ENCODE assay signal across 34 cellular contexts in the genomic region with DNA sequence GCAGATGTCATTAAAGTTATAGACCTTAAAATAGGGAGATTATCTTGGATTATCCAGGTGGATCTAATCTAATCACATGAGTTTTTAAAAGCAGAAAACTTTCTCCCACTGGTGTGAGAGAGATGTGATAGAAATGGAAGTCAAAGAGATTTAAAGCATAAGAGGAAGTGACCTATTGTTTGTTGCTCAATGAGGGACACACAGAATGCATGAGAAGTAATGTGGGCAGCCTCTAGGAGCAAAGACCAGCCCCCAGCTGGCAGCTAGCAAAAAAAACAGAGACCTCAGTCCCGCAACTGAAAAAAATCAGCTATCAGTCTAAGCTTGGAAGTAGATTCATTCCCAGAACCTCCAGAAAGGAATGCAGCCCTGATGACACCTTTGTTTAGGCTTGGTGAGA. TPM values are rescaled to one million over a fixed set of nuclear protein-coding genes. Genes with fewer than 3 reads are reported as not detected.
"Had no signal": no experiment of that assay in that cellular context is flagged by ENCODE, and none has a peak within 500 bp of the region (broad histone marks: within the 10 kb centered on the region; RNA-seq: fewer than 3 reads in every experiment).

No MANE protein-coding gene starts in this region.

- DNase-seq: activated CD4-positive, alpha-beta memory T cell treated with anti-CD3 and anti-CD28 coated beads, Interleukin-2, amount 10 ng/mL, durations not matched to agents 7 days and 5 days; activated CD4-positive, alpha-beta T cell treated with anti-CD3 and anti-CD28 coated beads, Interleukin-2, amount 10 ng/mL, durations not matched to agents 7 days and 5 days; activated CD4-positive, CD25-positive, alpha-beta regulatory T cell treated with anti-CD3 and anti-CD28 coated beads, Interleukin-2, amount 50 U/mL, for 72 hours; activated gamma-delta T cell treated with Interleukin-2 at 50 U/mL for 16 hours; activated naive CD4-positive, alpha-beta T cell treated with anti-CD3 and anti-CD28 coated beads, Interleukin-2, amount 50 U/mL, for 16 hours; activated T-cell treated with anti-CD3 and anti-CD28 coated beads, Interleukin-2, amount 50 U/mL, for 4 hours; amniotic stem cell; brain microvascular endothelial cell; cortex of kidney; effector memory CD8-positive, alpha-beta T cell; kidney; midbrain; naive thymus-derived CD8-positive, alpha-beta T cell; occipital lobe; psoas muscle; sigmoid colon; small intestine; stimulated activated CD4-positive, alpha-beta T cell treated with anti-CD3 and anti-CD28 coated beads, Interleukin-4, amount 100 ng/mL, for 24 hours; stimulated activated naive CD8-positive, alpha-beta T cell treated with anti-CD3 and anti-CD28 coated beads, Interleukin-15, amount 100 ng/mL, for 72 hours; substantia nigra; uterus had no signal

- H3K27me3 ChIP-seq: brain microvascular endothelial cell, gastroesophageal sphincter, hepatocyte, sigmoid colon, uterus had no signal

- H3K9me3 Mint-ChIP-seq: activated CD4-positive, alpha-beta memory T cell treated with anti-CD3 and anti-CD28 coated beads, Interleukin-2, amount 10 ng/mL, durations not matched to agents 7 days and 5 days; activated T-helper 17 cell treated with anti-CD3 and anti-CD28 coated beads, Interleukin-2, amount 50 U/mL, for 72 hours had no signal

- H3K4me3 ChIP-seq: gastroesophageal sphincter, hepatocyte, psoas muscle, sigmoid colon, uterus had no signal

- H3K4me1 Mint-ChIP-seq: activated CD4-positive, alpha-beta memory T cell treated with anti-CD3 and anti-CD28 coated beads, Interleukin-2, amount 10 ng/mL, durations not matched to agents 7 days and 5 days; activated T-helper 17 cell treated with anti-CD3 and anti-CD28 coated beads, Interleukin-2, amount 50 U/mL, for 72 hours; stimulated activated effector memory CD8-positive, alpha-beta T cell treated with anti-CD3 and anti-CD28 coated beads, Interleukin-12 subunit alpha, Interleukin-12 subunit beta, amount 100 ng/mL, for 72 hours had no signal

- H3K9me3 ChIP-seq: psoas muscle, uterus had no signal

- H3K36me3 Mint-ChIP-seq: stimulated activated effector memory CD8-positive, alpha-beta T cell treated with anti-CD3 and anti-CD28 coated beads, Interleukin-12 subunit alpha, Interleukin-12 subunit beta, amount 100 ng/mL, for 72 hours; type B pancreatic cell had no signal

- H3K4me1 ChIP-seq: gastroesophageal sphincter, parathyroid adenoma, sigmoid colon, uterus had no signal

- H3K27ac Mint-ChIP-seq: activated CD4-positive, alpha-beta memory T cell treated with anti-CD3 and anti-CD28 coated beads, Interleukin-2, amount 10 ng/mL, durations not matched to agents 7 days and 5 days; activated CD4-positive, alpha-beta T cell treated with anti-CD3 and anti-CD28 coated beads, Interleukin-2, amount 10 ng/mL, durations not matched to agents 7 days and 5 days; activated T-helper 17 cell treated with anti-CD3 and anti-CD28 coated beads, Interleukin-2, amount 50 U/mL, for 72 hours; effector memory CD8-positive, alpha-beta T cell; stimulated activated effector memory CD8-positive, alpha-beta T cell treated with anti-CD3 and anti-CD28 coated beads, Interleukin-12 subunit alpha, Interleukin-12 subunit beta, amount 100 ng/mL, for 72 hours; stimulated activated naive CD8-positive, alpha-beta T cell treated with anti-CD3 and anti-CD28 coated beads, Interleukin-15, amount 100 ng/mL, for 72 hours; type B pancreatic cell had no signal

- ATAC-seq: activated T-cell treated with anti-CD3 and anti-CD28 coated beads, Interleukin-2, amount 50 U/mL, for 4 hours; activated T-helper 17 cell treated with anti-CD3 and anti-CD28 coated beads, Interleukin-2, amount 50 U/mL, for 72 hours; effector memory CD8-positive, alpha-beta T cell; gastroesophageal sphincter; naive thymus-derived CD8-positive, alpha-beta T cell; psoas muscle; stimulated activated effector memory CD8-positive, alpha-beta T cell treated with anti-CD3 and anti-CD28 coated beads, Interleukin-12 subunit alpha, Interleukin-12 subunit beta, amount 100 ng/mL, for 72 hours; stimulated activated naive CD8-positive, alpha-beta T cell treated with anti-CD3 and anti-CD28 coated beads, Interleukin-15, amount 100 ng/mL, for 72 hours had no signal

- H2AFZ ChIP-seq: hepatocyte, parathyroid adenoma had no signal

- H3K9ac ChIP-seq: parathyroid adenoma had no signal

- H3K4me2 ChIP-seq: hepatocyte had no signal

- H3K27ac ChIP-seq: brain microvascular endothelial cell, gastroesophageal sphincter, hepatocyte, parathyroid adenoma, psoas muscle, sigmoid colon, uterus had no signal

- H3K79me2 ChIP-seq: hepatocyte, parathyroid adenoma had no signal

- H3K4me3 Mint-ChIP-seq: activated CD4-positive, alpha-beta memory T cell treated with anti-CD3 and anti-CD28 coated beads, Interleukin-2, amount 10 ng/mL, durations not matched to agents 7 days and 5 days; activated CD4-positive, alpha-beta T cell treated with anti-CD3 and anti-CD28 coated beads, Interleukin-2, amount 10 ng/mL, durations not matched to agents 7 days and 5 days; activated T-cell treated with anti-CD3 and anti-CD28 coated beads, Interleukin-2, amount 50 U/mL, for 4 hours; activated T-helper 17 cell treated with anti-CD3 and anti-CD28 coated beads, Interleukin-2, amount 50 U/mL, for 72 hours; effector memory CD8-positive, alpha-beta T cell; naive thymus-derived CD8-positive, alpha-beta T cell; neural crest cell; stimulated activated effector memory CD8-positive, alpha-beta T cell treated with anti-CD3 and anti-CD28 coated beads, Interleukin-12 subunit alpha, Interleukin-12 subunit beta, amount 100 ng/mL, for 72 hours; stimulated activated naive CD8-positive, alpha-beta T cell treated with anti-CD3 and anti-CD28 coated beads, Interleukin-15, amount 100 ng/mL, for 72 hours; type B pancreatic cell had no signal

- H3K36me3 ChIP-seq: brain microvascular endothelial cell, gastroesophageal sphincter, sigmoid colon, uterus had no signal

RNA-seq across cellular contexts. Expression of gene ANP32D, which starts 24.6 kb away (rescaled TPM):
- total RNA-seq: activated CD4-positive, alpha-beta memory T cell treated with anti-CD3 and anti-CD28 coated beads, Interleukin-2, amount 10 ng/mL, durations not matched to agents 7 days and 5 days; activated CD4-positive, alpha-beta T cell treated with anti-CD3 and anti-CD28 coated beads, Interleukin-2, amount 10 ng/mL, durations not matched to agents 7 days and 5 days; activated T-cell treated with anti-CD3 and anti-CD28 coated beads, Interleukin-2, amount 50 U/mL, for 4 hours; activated T-helper 17 cell treated with anti-CD3 and anti-CD28 coated beads, Interleukin-2, amount 50 U/mL, for 72 hours; astrocyte; cardiac septum; chondrocyte; fibroblast of lung; fibroblast of villous mesenchyme; hepatocyte; kidney; lower leg skin; naive thymus-derived CD8-positive, alpha-beta T cell; neural crest cell; psoas muscle; uterus had no signal

RNA-seq across cellular contexts. Expression of gene C12orf54, which starts 34.5 kb away (rescaled TPM):
- total RNA-seq: activated CD4-positive, alpha-beta memory T cell treated with anti-CD3 and anti-CD28 coated beads, Interleukin-2, amount 10 ng/mL, durations not matched to agents 7 days and 5 days; activated CD4-positive, alpha-beta T cell treated with anti-CD3 and anti-CD28 coated beads, Interleukin-2, amount 10 ng/mL, durations not matched to agents 7 days and 5 days; activated T-cell treated with anti-CD3 and anti-CD28 coated beads, Interleukin-2, amount 50 U/mL, for 4 hours; activated T-helper 17 cell treated with anti-CD3 and anti-CD28 coated beads, Interleukin-2, amount 50 U/mL, for 72 hours; cardiac septum; chondrocyte; fibroblast of lung; fibroblast of villous mesenchyme; gastroesophageal sphincter; hepatocyte; kidney; lower leg skin; naive thymus-derived CD8-positive, alpha-beta T cell; neural crest cell; occipital lobe had no signal
